In genomic region chr11:118099838-118100570, GRCh38 we compare ENCODE assay signal across 2 cellular contexts.
TF ChIP-seq lines count a peak whose summit lies in the region.

No MANE protein-coding gene starts in this region.

TF ChIP-seq in GM23338, 12 proteins besides CTCF, POLR2A, EP300 and RAD21:
- no peak for TF ChIP-seq ZNF462 (CRISPR knock-in tag; IDR thresholded peaks at IDR 0.05)
- no peak for TF ChIP-seq CREB1 (CRISPR knock-in tag; IDR thresholded peaks at IDR 0.05; ENCODE audit: low read depth)
- TF ChIP-seq ZNF331 (CRISPR knock-in tag; IDR thresholded peaks at IDR 0.05; ENCODE audit: low read depth): no peak
- TF ChIP-seq POLR2AphosphoS5 (IDR thresholded peaks at IDR 0.05; ENCODE audit: low read depth): no peak
- TF ChIP-seq JUNB (IDR thresholded peaks at IDR 0.05; ENCODE audit: unreplicated experiment): no peak
- no peak for TF ChIP-seq REST (IDR thresholded peaks at IDR 0.05; ENCODE audit: unreplicated experiment)
- TF ChIP-seq EZH2phosphoT487 (IDR thresholded peaks at IDR 0.05; ENCODE audit: unreplicated experiment): no peak
- no peak for TF ChIP-seq ETS1 (IDR thresholded peaks at IDR 0.05)
- no peak for TF ChIP-seq ZNF114 (CRISPR knock-in tag; IDR thresholded peaks at IDR 0.05)
- no peak for TF ChIP-seq NANOG (IDR thresholded peaks at IDR 0.05; ENCODE audit: borderline replicate concordance)
- no peak for TF ChIP-seq STAT1 (IDR thresholded peaks at IDR 0.05; ENCODE audit: unreplicated experiment)
- no peak for TF ChIP-seq EZH2 (IDR thresholded peaks at IDR 0.05; ENCODE audit: low read depth, unreplicated experiment)

TF ChIP-seq in K562, 482 proteins besides CTCF, POLR2A, EP300 and RAD21:
- TF ChIP-seq MEF2A (IDR thresholded peaks at IDR 0.05; ENCODE audit: control insufficient read depth, low read depth, low read length) (no peak), ZNF518B (CRISPR knock-in tag; IDR thresholded peaks at IDR 0.05) (no peak), CBX5 (IDR thresholded peaks at IDR 0.05; ENCODE audit: borderline replicate concordance, low read depth) (no peak), ZBTB5 (IDR thresholded peaks at IDR 0.05) (no peak), CTBP1 (IDR thresholded peaks at IDR 0.05; ENCODE audit: borderline replicate concordance) (0 out of 2 replicates have a peak, but pooled peaks have one; percentile 27), TSHZ1 (CRISPR knock-in tag; IDR thresholded peaks at IDR 0.05) (no peak), ESRRA (IDR thresholded peaks at IDR 0.05; ENCODE audit: borderline replicate concordance, low read depth) (peak; percentile 81; the same call in 1 of the 2 replicates), GTF3C2 (IDR thresholded peaks at IDR 0.05; ENCODE audit: borderline replicate concordance, extremely low read depth, insufficient read length) (no peak), FUS (optimal IDR thresholded peaks at IDR 0.05; ENCODE audit: low read depth, low read length) (no peak)
TF ChIP-seq in K562: peak in this region for 2.
